8 cellular contexts compared by ENCODE assay signal in the genomic region with DNA sequence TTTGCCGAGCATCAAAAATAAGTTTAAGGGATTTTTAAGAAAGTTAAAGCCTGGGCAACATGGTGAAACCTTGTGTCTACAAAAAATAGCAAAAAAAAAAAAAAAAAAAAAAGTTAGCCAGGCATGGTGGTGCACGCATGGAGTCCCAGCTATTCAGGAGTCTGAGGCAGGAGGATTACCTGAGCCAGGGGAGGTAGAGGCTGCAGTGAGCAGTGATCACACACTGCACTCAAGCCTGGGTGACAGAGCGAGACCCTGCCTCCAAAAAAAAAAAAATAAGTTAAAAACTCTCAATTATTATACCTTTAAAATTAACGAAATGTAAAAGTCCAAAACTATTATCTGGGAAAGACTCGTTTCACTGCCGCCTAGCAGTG. TPM values are rescaled to one million over a fixed set of nuclear protein-coding genes. Genes with fewer than 3 reads are reported as not detected.
DNase-seq lines count a peak whose midpoint lies in the region; ATAC-seq and TF ChIP-seq lines count a peak whose summit lies in the region.

No MANE protein-coding gene starts in this region.

- TF ChIP-seq CTCF in Peyer's patch (IDR thresholded peaks at IDR 0.05) = no peak
- TF ChIP-seq CTCF in esophagus muscularis mucosa (IDR thresholded peaks at IDR 0.05) = no peak

- H3K14ac ChIP-seq in trophoblast cell (ENCODE audit: low read length) = no peak overlapping the region

- no peak overlapping the region for H2BK120ac ChIP-seq in trophoblast cell (ENCODE audit: insufficient read depth, low read length, poor library complexity)

- H2AK5ac ChIP-seq in trophoblast cell (ENCODE audit: low read length) = no peak overlapping the region

- H3K79me1 ChIP-seq in trophoblast cell (ENCODE audit: low read length) = peaks cover 14% of the 10 kb centered on the region

- H3K4me3 ChIP-seq in GM08714 (ENCODE audit: low read length) (peak overlapping the region; percentile 92), Peyer's patch (peak overlapping the region; percentile 90 to 99 (median 98)), esophagus muscularis mucosa (peak overlapping the region; percentile 89 to 99 (median 98)), trophoblast cell (ENCODE audit: low read depth, low read length) (peak overlapping the region; percentile 94)

- H3K27me3 ChIP-seq in Peyer's patch (no peaks in the 10 kb centered on the region), esophagus muscularis mucosa (no peaks in the 10 kb centered on the region), trophoblast cell (ENCODE audit: insufficient read depth, low read length) (no peaks in the 10 kb centered on the region)

- H3K9me3 ChIP-seq in Peyer's patch (no peaks in the 10 kb centered on the region), esophagus muscularis mucosa (no peaks in the 10 kb centered on the region), trophoblast cell (ENCODE audit: insufficient read depth, low read depth, low read length) (no peaks in the 10 kb centered on the region)

- H3K79me2 ChIP-seq in trophoblast cell (ENCODE audit: control insufficient read depth, insufficient read depth, low read length, poor library complexity) = peaks cover 27% of the 10 kb centered on the region

- no peak for TF ChIP-seq POLR2A in Peyer's patch (IDR thresholded peaks at IDR 0.05)
- TF ChIP-seq POLR2A in esophagus muscularis mucosa (IDR thresholded peaks at IDR 0.05; ENCODE audit: low read depth) = no peak

- TF ChIP-seq EP300 in esophagus muscularis mucosa (IDR thresholded peaks at IDR 0.05) = no peak

- DNase-seq in Peyer's patch (no peak), esophagus muscularis mucosa (ENCODE audit: extremely low spot score) (no peak), trophoblast cell (no peak), DMS114 treated with DMSO at 0.1 percent for 48 hours (lab: John Stamatoyannopoulos, UW; ENCODE audit: unreplicated experiment) (no peak)

- H3K18ac ChIP-seq in trophoblast cell (ENCODE audit: low read length) = no peak overlapping the region

- no peak overlapping the region for H4K12ac ChIP-seq in trophoblast cell (ENCODE audit: low read depth, low read length)

- peak overlapping the region; percentile 71 for H3K4me2 ChIP-seq in trophoblast cell (ENCODE audit: low read length)

- peaks cover 0 to 38% (median 7%) of the 10 kb centered on the region in 4 donors for H3K4me1 ChIP-seq in Peyer's patch
- peaks cover 45 to 60% (median 49%) of the 10 kb centered on the region in 4 donors for H3K4me1 ChIP-seq in esophagus muscularis mucosa
- peaks cover 5 to 12% of the 10 kb centered on the region in 2 experiments for H3K4me1 ChIP-seq in trophoblast cell (ENCODE audit: control insufficient read depth in 1 of 2, insufficient read depth in 2 of 2, low read length in 2 of 2)

- peak overlapping the region; percentile 91 to 98 (median 96) for H3K27ac ChIP-seq in Peyer's patch
- H3K27ac ChIP-seq in esophagus muscularis mucosa (replicated peaks in 1 of 4) = peak overlapping the region; percentile 91 to 99 (median 96)
- no peak overlapping the region for H3K27ac ChIP-seq in trophoblast cell (ENCODE audit: low read depth, low read length)

- intact Hi-C loops in esophagus muscularis mucosa (cut with DNase I) = no loop called here

- no peak overlapping the region for H2BK5ac ChIP-seq in trophoblast cell (ENCODE audit: low read depth, low read length, poor library complexity)

- peak overlapping the region; percentile 95 for H3K4ac ChIP-seq in trophoblast cell (ENCODE audit: low read depth, low read length)

- no peak overlapping the region for H4K91ac ChIP-seq in trophoblast cell (ENCODE audit: low read depth, low read length)

- ATAC-seq in HG03175 (IDR thresholded peaks at IDR 0.05; ENCODE audit: unreplicated experiment) (no peak), HG02642 (IDR thresholded peaks at IDR 0.05; ENCODE audit: poor library complexity, unreplicated experiment) (no peak), esophagus mucosa (no peak)

- 23% methylated on average over 6 of the region's 6 CpGs for WGBS in esophagus muscularis mucosa
- WGBS in trophoblast cell (ENCODE audit: extremely low coverage, insufficient coverage, insufficient read length) = 83% methylated on average over 1 of the region's 6 CpGs

- H3K36me3 ChIP-seq in Peyer's patch (no peaks in the 10 kb centered on the region), esophagus muscularis mucosa (peaks cover 0 to 10% (median 0%) of the 10 kb centered on the region in 4 donors), trophoblast cell (ENCODE audit: control insufficient read depth in 1 of 2, insufficient read depth in 2 of 2, low read length in 2 of 2) (peaks cover 13% of the 10 kb centered on the region in 2 experiments)

- no peak overlapping the region for H3K23ac ChIP-seq in trophoblast cell (ENCODE audit: low read length)

- no peak overlapping the region for H2BK12ac ChIP-seq in trophoblast cell (ENCODE audit: low read length)

- H4K8ac ChIP-seq in trophoblast cell (ENCODE audit: low read depth, low read length) = no peak overlapping the region

- no peak overlapping the region for H3K9ac ChIP-seq in trophoblast cell (ENCODE audit: low read length)

- no peak overlapping the region for H2AFZ ChIP-seq in trophoblast cell (ENCODE audit: insufficient read depth, low read length, poor library complexity)

RNA-seq across cellular contexts. Expression of a gene that starts 1.2 kb away (rescaled TPM):
- total RNA-seq in Peyer's patch (100 to 1,000 TPM in 2 of 4 donors, 10 to 100 TPM in 2; 47.9 to 156 (median 115) TPM), esophagus muscularis mucosa (10 to 100 TPM; 53.7 to 68.2 (median 55.3) TPM), esophagus mucosa (74.5 TPM)
- 248 and 259 TPM in 2 replicates for polyA plus RNA-seq in trophoblast cell (2013)

RNA-seq across cellular contexts. Expression of a gene that starts 35.0 kb away (rescaled TPM):
- total RNA-seq in Peyer's patch (10 to 100 TPM in 3 of 4 donors, 1 to 10 TPM in 1; 9.1 to 36.3 (median 24.3) TPM), esophagus muscularis mucosa (10 to 100 TPM in 3 of 4 donors, 1 to 10 TPM in 1; 9.8 to 14.6 (median 12.0) TPM), esophagus mucosa (11.2 TPM)
- 13.8 and 15.5 TPM in 2 replicates for polyA plus RNA-seq in trophoblast cell (2013)
